10 cellular contexts compared by ENCODE assay signal in the genomic region with DNA sequence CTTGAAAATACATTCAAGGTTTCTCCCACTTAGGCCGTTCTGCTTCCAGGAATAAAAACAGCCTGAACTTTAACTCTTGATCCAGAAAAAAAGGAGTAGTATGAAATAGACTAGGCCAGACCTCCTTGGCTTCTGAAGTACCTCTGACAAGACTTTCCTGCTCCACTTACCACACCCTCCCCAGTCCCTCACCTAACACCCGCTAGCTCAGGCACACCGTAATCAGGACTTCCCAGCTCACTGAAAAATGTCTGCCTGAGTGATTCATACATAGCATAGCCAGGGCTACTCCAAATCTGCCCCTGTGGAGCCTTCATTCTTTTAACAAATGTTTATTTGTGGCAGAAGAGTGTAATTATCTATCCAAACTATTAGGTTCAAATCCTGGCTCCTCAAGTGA. TPM values are rescaled to one million over a fixed set of nuclear protein-coding genes. Genes with fewer than 3 reads are reported as not detected.
DNase-seq lines count a peak whose midpoint lies in the region; ATAC-seq, FAIRE-seq and TF ChIP-seq lines count a peak whose summit lies in the region.
"Had no signal": no experiment of that assay in that cellular context is flagged by ENCODE, and none has a peak within 500 bp of the region (broad histone marks: within the 10 kb centered on the region; RNA-seq: fewer than 3 reads in every experiment).

No MANE protein-coding gene starts in this region.

- FAIRE-seq in GM18507 (lab: Jason Lieb, UNC) = peak; percentile 57

- no peaks in the 10 kb centered on the region for H3K9me2 ChIP-seq in PC-3 (replicated peaks; ENCODE audit: low read length)

- ATAC-seq in esophagus mucosa = peak; percentile 61
- no peak; the same call in 1 of the 2 replicates for ATAC-seq in PC-3

- no peak overlapping the region for H3K4me3 ChIP-seq in CD4-positive, alpha-beta memory T cell (ENCODE audit: low read length in 2 of 2)
- H3K4me3 ChIP-seq in SJSA1 (no peak overlapping the region), PC-3 (ENCODE audit: low read length) (no peak overlapping the region)

- H2AFZ ChIP-seq in PC-3 (ENCODE audit: low read length) = no peak overlapping the region

- no peaks in the 10 kb centered on the region for H3K27me3 ChIP-seq in CD4-positive, alpha-beta memory T cell (ENCODE audit: insufficient read depth, low read length)
- H3K27me3 ChIP-seq in SJSA1 (replicated peaks) = no peaks in the 10 kb centered on the region
- H3K27me3 ChIP-seq in PC-3 (ENCODE audit: low read length) = no peaks in the 10 kb centered on the region

- peaks cover 49% of the 10 kb centered on the region for H3K4me1 ChIP-seq in CD4-positive, alpha-beta memory T cell (ENCODE audit: insufficient read depth, low read length)
- H3K4me1 ChIP-seq in SJSA1 (replicated peaks) (peaks cover 9% of the 10 kb centered on the region), PC-3 (ENCODE audit: insufficient read depth, low read length) (no peaks in the 10 kb centered on the region)

- no peaks in the 10 kb centered on the region for H3K36me3 Mint-ChIP-seq in CD4-positive, alpha-beta memory T cell
- H3K36me3 Mint-ChIP-seq in CD14-positive monocyte = no peaks in the 10 kb centered on the region

- POLR2A ChIA-PET in CD4-positive, alpha-beta memory T cell (lab: Charles Lee; ENCODE audit: partially characterized antibody) = interaction anchor here (0.6 to 3.2 kb wide), 5 partner anchors 11 to 614 kb away, joined by 3 to 20 read pairs (median 3); a partner anchor contains a TSS
- POLR2A ChIA-PET in PC-3 (lab: Charles Lee; ENCODE audit: unreplicated experiment) = interaction anchor here (0.6 to 0.8 kb wide), 2 partner anchors 18 to 20 kb away, joined by 3 read pairs; no protein-coding TSS in a partner anchor

- peak overlapping the region; percentile 22 to 60 (median 37) for H3K4me3 Mint-ChIP-seq in CD4-positive, alpha-beta memory T cell
- no peak overlapping the region for H3K4me3 Mint-ChIP-seq in CD14-positive monocyte
- H3K4me3 Mint-ChIP-seq: central memory CD8-positive, alpha-beta T cell had no signal

- no peaks in the 10 kb centered on the region for H4K20me1 ChIP-seq in PC-3 (ENCODE audit: low read length)

- no peaks in the 10 kb centered on the region for H3K79me2 ChIP-seq in PC-3 (ENCODE audit: low read length)

- CTCF ChIA-PET in CD4-positive, alpha-beta memory T cell (lab: Charles Lee; ENCODE audit: partially characterized antibody) = interaction anchor here (0.8 kb wide), 2 partner anchors 30 to 133 kb away, joined by 3 read pairs; a partner anchor contains a TSS
- CTCF ChIA-PET in PC-3 (lab: Charles Lee) = interaction anchor here (0.5 kb wide), 1 partner anchor 30 kb away, joined by 3 read pairs; a partner anchor contains a TSS

- H3K36me3 ChIP-seq in CD4-positive, alpha-beta memory T cell (ENCODE audit: insufficient read depth, low read length) = no peaks in the 10 kb centered on the region
- H3K36me3 ChIP-seq in SJSA1 (no peaks in the 10 kb centered on the region), PC-3 (ENCODE audit: low read depth, low read length) (no peaks in the 10 kb centered on the region)

- H3K27ac ChIP-seq in CD4-positive, alpha-beta memory T cell (ENCODE audit: low read depth, low read length) = no peak overlapping the region
- H3K27ac ChIP-seq in SJSA1 = peak overlapping the region; percentile 46; the same call in 1 of the 2 replicates
- H3K27ac ChIP-seq in PC-3 (ENCODE audit: low read length) = no peak overlapping the region

- no peak for TF ChIP-seq CTCF in CD14-positive monocyte (IDR thresholded peaks at IDR 0.05)
- TF ChIP-seq CTCF in PC-3 (conservative IDR thresholded peaks at IDR 0.05; ENCODE audit: low read depth, low read length) = no peak

- H3F3A ChIP-seq in PC-3 (ENCODE audit: low read length, unreplicated experiment) = no peaks in the 10 kb centered on the region

- no TSS peak for BruUV-seq in PC-3 (replicated peaks; lab: Mats Ljungman, UMichigan)

- H3K9me3 Mint-ChIP-seq in CD4-positive, alpha-beta memory T cell = no peaks in the 10 kb centered on the region
- H3K9me3 Mint-ChIP-seq in CD14-positive monocyte = peaks cover 0 to 2% (median 0%) of the 10 kb centered on the region in 7 donors
- H3K9me3 Mint-ChIP-seq: central memory CD8-positive, alpha-beta T cell had no signal

- no peak overlapping the region for H3K4me2 ChIP-seq in PC-3 (ENCODE audit: low read length)

- H3K27ac Mint-ChIP-seq in CD4-positive, alpha-beta memory T cell = peak overlapping the region; percentile 11 to 77 (median 71)
- no peak overlapping the region for H3K27ac Mint-ChIP-seq in CD14-positive monocyte

- no peak for DNase-seq in CD4-positive, alpha-beta memory T cell
- DNase-seq in GM18507 (ENCODE audit: extremely low spot score, insufficient read length, low read depth) = no peak
- DNase-seq in SJSA1 (ENCODE audit: low read depth in 1 of 2, low spot score in 2 of 2) = peak in 1 of 2 experiments; percentile 40
- DNase-seq in posterior cingulate gyrus = no peak
- DNase-seq in CD14-positive monocyte (ENCODE audit: low spot score) = no peak
- DNase-seq in 8988T = no peak
- no peak for DNase-seq in PC-3
- DNase-seq: DMS79 treated with DMSO at 0.1 percent for 48 hours had no signal

- peaks cover 0 to 2% of the 10 kb centered on the region in 2 donors for H3K27me3 Mint-ChIP-seq in CD4-positive, alpha-beta memory T cell
- peaks cover 0 to 4% (median under 1%) of the 10 kb centered on the region in 3 donors for H3K27me3 Mint-ChIP-seq in CD14-positive monocyte (ENCODE audit: low read depth in 3 of 3)

- H3K9me3 ChIP-seq in CD4-positive, alpha-beta memory T cell (ENCODE audit: control insufficient read depth in 1 of 2, low read length in 2 of 2) = no peaks in the 10 kb centered on the region
- H3K9me3 ChIP-seq in SJSA1 (replicated peaks) (no peaks in the 10 kb centered on the region), PC-3 (ENCODE audit: low read length) (no peaks in the 10 kb centered on the region)

- peaks cover 38 to 61% (median 50%) of the 10 kb centered on the region in 4 donors for H3K4me1 Mint-ChIP-seq in CD4-positive, alpha-beta memory T cell
- peaks cover 50% of the 10 kb centered on the region for H3K4me1 Mint-ChIP-seq in CD14-positive monocyte

- no peak overlapping the region for H3K9ac ChIP-seq in PC-3 (ENCODE audit: low read length)

- intact Hi-C loops in CD4-positive, alpha-beta memory T cell (cut with micrococcal nuclease) = loop anchor here (10.0 kb wide), 1 partner anchor 318 kb away; a partner anchor contains a TSS
- intact Hi-C loops in posterior cingulate gyrus (cut with DNase I) (no loop called here), CD14-positive monocyte (cut with micrococcal nuclease) (no loop called here), PC-3 (cut with micrococcal nuclease) (no loop called here)

RNA-seq across cellular contexts. Expression of a gene that starts 30.3 kb away (rescaled TPM):
- total RNA-seq in CD4-positive, alpha-beta memory T cell = not detected
- not detected for polyA plus RNA-seq in CD4-positive, alpha-beta memory T cell
- total RNA-seq in SJSA1 (2014; rRNA removed; shearing (Covaris generic)) = 3.3 and 5.8 TPM in 2 replicates
- total RNA-seq in esophagus mucosa (not detected), PC-3 (2014; rRNA removed) (110 and 113 TPM in 2 replicates)
- 1 to 10 TPM in 1 of 2 donors, under 1 TPM in 1; 0.28 to 1.6 TPM for polyA plus RNA-seq in CD14-positive monocyte

Comparison
In these comparisons a context has a peak if more than half of its experiments do, and no peak if none do; other contexts are left out.
1. H3K27ac Mint-ChIP-seq: peak in CD4-positive, alpha-beta memory T cell (7 of 7); none in CD14-positive monocyte (0 of 7).
2. H3K4me3 Mint-ChIP-seq: peak in CD4-positive, alpha-beta memory T cell (8 of 8); none in CD14-positive monocyte (0 of 2).
3. RNA of a gene that starts 30.3 kb away (total RNA-seq): 110 to 113 TPM in PC-3; 3.3 to 5.8 TPM in SJSA1, not detected in esophagus mucosa (single experiment) and not detected in CD4-positive, alpha-beta memory T cell; every median in the first group is over 10 times any median in the second.